Comparison of ENCODE assay signal across 17 cellular contexts in the genomic region with DNA sequence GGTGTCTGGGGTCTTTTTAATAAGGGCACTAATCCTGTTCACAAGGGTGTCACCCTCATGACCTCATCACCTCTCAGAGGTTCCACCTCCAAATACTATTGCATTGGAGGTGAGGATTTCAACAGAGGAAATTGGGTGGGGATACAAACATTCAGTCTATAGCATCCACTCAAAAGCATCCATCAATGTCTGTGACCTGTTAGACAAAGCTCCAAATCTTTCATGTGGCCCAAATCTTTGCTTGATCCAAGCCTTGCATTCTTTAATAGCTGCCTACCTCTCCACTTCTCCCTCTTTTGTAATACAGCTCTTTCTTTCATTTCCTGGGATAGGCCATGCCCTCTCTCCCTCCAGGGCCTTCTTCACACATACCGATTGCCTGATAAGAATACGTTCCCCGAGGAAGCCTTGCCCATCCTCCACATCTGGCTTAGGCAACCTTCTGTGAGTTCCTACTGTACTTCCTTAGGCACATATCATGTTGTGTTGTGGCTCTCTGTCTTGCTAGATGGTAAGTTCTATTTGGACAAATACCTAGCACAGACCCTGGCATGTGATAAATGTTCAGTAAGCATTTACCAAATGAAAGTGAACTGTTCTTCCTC.
A peak's percentile ranks its signal among the peaks of the same experiment; 100 is the strongest.
DNase-seq lines count a peak whose midpoint lies in the region; ATAC-seq and TF ChIP-seq lines count a peak whose summit lies in the region.
"Had no signal": no experiment of that assay in that cellular context is flagged by ENCODE, and none has a peak within 500 bp of the region (broad histone marks: within the 10 kb centered on the region; RNA-seq: fewer than 3 reads in every experiment).

No MANE protein-coding gene starts in this region.

- H2AFZ ChIP-seq in mesenchymal stem cell (ENCODE audit: low read depth, low read length) = no peak overlapping the region

- no peak overlapping the region for H3K4ac ChIP-seq in mesenchymal stem cell (ENCODE audit: low read depth in 1 of 2, low read length in 2 of 2)

- H3K27me3 ChIP-seq in left ventricle myocardium inferior (ENCODE audit: low read depth) = no peaks in the 10 kb centered on the region
- no peaks in the 10 kb centered on the region for H3K27me3 ChIP-seq in mesenchymal stem cell (ENCODE audit: control insufficient read depth in 1 of 2, insufficient read depth in 1 of 2, low read length in 2 of 2)
- H3K27me3 ChIP-seq in thyroid gland = no peaks in the 10 kb centered on the region
- H3K27me3 ChIP-seq: esophagus muscularis mucosa had no signal

- no peak overlapping the region for H2AK5ac ChIP-seq in mesenchymal stem cell (ENCODE audit: low read length, severe bottlenecking)

- H3K23ac ChIP-seq in mesenchymal stem cell (ENCODE audit: low read length in 2 of 2) = no peak overlapping the region

- ATAC-seq in left ventricle myocardium superior (no peak), GM18861 (IDR thresholded peaks at IDR 0.05; ENCODE audit: unreplicated experiment) (no peak)
- ATAC-seq: activated T-cell treated with anti-CD3 and anti-CD28 coated beads, Interleukin-2, amount 50 U/mL, for 4 hours; psoas muscle had no signal

- no peak for TF ChIP-seq POLR2A in thyroid gland (IDR thresholded peaks at IDR 0.05)

- no peaks in the 10 kb centered on the region for H3K79me1 ChIP-seq in mesenchymal stem cell (replicated peaks; ENCODE audit: low read length, poor library complexity, severe bottlenecking)

- H3K4me1 ChIP-seq in left ventricle myocardium inferior (peaks cover 34% of the 10 kb centered on the region), mesenchymal stem cell (ENCODE audit: control insufficient read depth, insufficient read depth, low read depth, low read length) (no peaks in the 10 kb centered on the region), thyroid gland (peaks cover 0 to 9% of the 10 kb centered on the region in 2 donors)

- DNase-seq in left ventricle myocardium inferior = no peak
- no peak for DNase-seq in left ventricle myocardium superior
- no peak for DNase-seq in activated T-helper 2 cell treated with anti-CD3 and anti-CD28 coated beads, Interferon-gamma antibody, Interleukin-2, Interleukin-4, amounts not matched to agents 10 μg/mL and 5 μg/mL and 100 μg/mL, durations not matched to agents 14 hours and 24 hours and 36 hours (ENCODE audit: low spot score)
- peak; percentile 44 for DNase-seq in mesenchymal stem cell
- no peak for DNase-seq in thyroid gland
- no peak for DNase-seq in LoVo (ENCODE audit: low spot score)
- DNase-seq in NCI-H1930 (lab: John Stamatoyannopoulos, UW) = no peak
- DNase-seq: activated T-cell treated with anti-CD3 and anti-CD28 coated beads, Interleukin-2, amount 50 U/mL, for 4 hours; hippocampal formation; NCI-H1105; NCI-H446 treated with DMSO at 0.1 percent for 48 hours; psoas muscle; SHP77; stimulated activated naive CD4-positive, alpha-beta T cell; T-helper 9 cell had no signal

- H3K9ac ChIP-seq in mesenchymal stem cell (ENCODE audit: low read length) = no peak overlapping the region

- no peaks in the 10 kb centered on the region for H3K9me3 Mint-ChIP-seq in activated T-helper 2 cell treated with anti-CD3 and anti-CD28 coated beads, Interferon-gamma antibody, Interleukin-2, Interleukin-4, amounts not matched to agents 10 μg/mL and 5 μg/mL and 100 μg/mL, durations not matched to agents 14 hours and 24 hours and 36 hours
- H3K9me3 Mint-ChIP-seq: activated T-cell treated with anti-CD3 and anti-CD28 coated beads, Interleukin-2, amount 50 U/mL, for 4 hours had no signal

- H3K14ac ChIP-seq in mesenchymal stem cell (ENCODE audit: low read length in 2 of 2) = no peak overlapping the region

- no peak overlapping the region for H4K91ac ChIP-seq in mesenchymal stem cell (ENCODE audit: low read length)

- H2BK120ac ChIP-seq in mesenchymal stem cell (ENCODE audit: low read depth, low read length) = no peak overlapping the region

- H3K27ac Mint-ChIP-seq in activated T-helper 2 cell treated with anti-CD3 and anti-CD28 coated beads, Interferon-gamma antibody, Interleukin-2, Interleukin-4, amounts not matched to agents 10 μg/mL and 5 μg/mL and 100 μg/mL, durations not matched to agents 14 hours and 24 hours and 36 hours = peak overlapping the region; percentile 68

- peak overlapping the region in 1 of 2 experiments; percentile 18 for H3K18ac ChIP-seq in mesenchymal stem cell (ENCODE audit: low read depth in 1 of 2, low read length in 2 of 2)

- H3K4me2 ChIP-seq in mesenchymal stem cell (ENCODE audit: low read length, poor library complexity, severe bottlenecking) = no peak overlapping the region

- 14% methylated on average over 2 of the region's 3 CpGs for WGBS in mesenchymal stem cell
- 66 to 79% methylated on average over 3 of the region's 3 CpGs for WGBS in thyroid gland, 2 donors

- H3K4me1 Mint-ChIP-seq in activated T-helper 2 cell treated with anti-CD3 and anti-CD28 coated beads, Interferon-gamma antibody, Interleukin-2, Interleukin-4, amounts not matched to agents 10 μg/mL and 5 μg/mL and 100 μg/mL, durations not matched to agents 14 hours and 24 hours and 36 hours (ENCODE audit: low read depth) = peaks cover 34% of the 10 kb centered on the region

- H3K36me3 Mint-ChIP-seq in activated T-helper 2 cell treated with anti-CD3 and anti-CD28 coated beads, Interferon-gamma antibody, Interleukin-2, Interleukin-4, amounts not matched to agents 10 μg/mL and 5 μg/mL and 100 μg/mL, durations not matched to agents 14 hours and 24 hours and 36 hours (ENCODE audit: low read depth) = peaks cover 19% of the 10 kb centered on the region

- H2BK12ac ChIP-seq in mesenchymal stem cell (ENCODE audit: low read length in 2 of 2) = no peak overlapping the region

- no peak for TF ChIP-seq CTCF in left ventricle myocardium inferior (IDR thresholded peaks at IDR 0.05; ENCODE audit: borderline replicate concordance)
- no peak for TF ChIP-seq CTCF in thyroid gland (IDR thresholded peaks at IDR 0.05)

- H3K9me3 ChIP-seq in left ventricle myocardium inferior (replicated peaks) = no peaks in the 10 kb centered on the region
- no peaks in the 10 kb centered on the region for H3K9me3 ChIP-seq in mesenchymal stem cell (ENCODE audit: control insufficient read depth, low read length)
- no peaks in the 10 kb centered on the region for H3K9me3 ChIP-seq in thyroid gland
- H3K9me3 ChIP-seq: esophagus muscularis mucosa, psoas muscle had no signal

- H3K27me3 Mint-ChIP-seq in activated T-helper 2 cell treated with anti-CD3 and anti-CD28 coated beads, Interferon-gamma antibody, Interleukin-2, Interleukin-4, amounts not matched to agents 10 μg/mL and 5 μg/mL and 100 μg/mL, durations not matched to agents 14 hours and 24 hours and 36 hours (ENCODE audit: low read depth) = no peaks in the 10 kb centered on the region

- H2BK5ac ChIP-seq in mesenchymal stem cell (ENCODE audit: low read depth, low read length, poor library complexity, severe bottlenecking) = no peak overlapping the region

- H3K36me3 ChIP-seq in left ventricle myocardium inferior (no peaks in the 10 kb centered on the region), mesenchymal stem cell (ENCODE audit: control insufficient read depth in 1 of 2, insufficient read depth in 2 of 2, low read depth in 1 of 2, low read length in 2 of 2) (no peaks in the 10 kb centered on the region), thyroid gland (no peaks in the 10 kb centered on the region)
- H3K36me3 ChIP-seq: esophagus muscularis mucosa had no signal

- H3K4me3 ChIP-seq in left ventricle myocardium inferior (no peak overlapping the region), mesenchymal stem cell (ENCODE audit: insufficient read depth in 1 of 2, low read depth in 1 of 2, low read length in 2 of 2) (no peak overlapping the region), thyroid gland (replicated peaks in 1 of 3) (no peak overlapping the region)
- H3K4me3 ChIP-seq: esophagus muscularis mucosa, psoas muscle had no signal

- H3K4me3 Mint-ChIP-seq in activated T-helper 2 cell treated with anti-CD3 and anti-CD28 coated beads, Interferon-gamma antibody, Interleukin-2, Interleukin-4, amounts not matched to agents 10 μg/mL and 5 μg/mL and 100 μg/mL, durations not matched to agents 14 hours and 24 hours and 36 hours (ENCODE audit: low read depth) = no peak overlapping the region
- H3K4me3 Mint-ChIP-seq: activated T-cell treated with anti-CD3 and anti-CD28 coated beads, Interleukin-2, amount 50 U/mL, for 4 hours had no signal

- intact Hi-C loops in left ventricle myocardium inferior (cut with micrococcal nuclease) (no loop called here), left ventricle myocardium superior (cut with micrococcal nuclease) (no loop called here), thyroid gland (cut with DNase I) (no loop called here)
- intact Hi-C loops in activated T-helper 2 cell treated with anti-CD3 and anti-CD28 coated beads, Interferon-gamma antibody, Interleukin-2, Interleukin-4, amounts not matched to agents 10 μg/mL and 5 μg/mL and 100 μg/mL, durations not matched to agents 14 hours and 24 hours and 36 hours (cut with micrococcal nuclease) = no loop called here

- no peak overlapping the region for H2BK15ac ChIP-seq in mesenchymal stem cell (ENCODE audit: low read depth, poor library complexity, severe bottlenecking)

- H3K27ac ChIP-seq in left ventricle myocardium inferior (replicated peaks) = peak overlapping the region; percentile 65
- H3K27ac ChIP-seq in mesenchymal stem cell (ENCODE audit: low read length, poor library complexity, severe bottlenecking) = no peak overlapping the region
- H3K27ac ChIP-seq in thyroid gland = no peak overlapping the region

- H4K8ac ChIP-seq in mesenchymal stem cell (ENCODE audit: low read length) = no peak overlapping the region
